ENCODE assay signal across 7 cellular contexts in genomic region chr5:141681295-141681694, GRCh38. TPM values are rescaled to one million over a fixed set of nuclear protein-coding genes. Genes with fewer than 3 reads are reported as not detected.
DNase-seq lines count a peak whose midpoint lies in the region; ATAC-seq and TF ChIP-seq lines count a peak whose summit lies in the region.
"Had no signal": no experiment of that assay in that cellular context is flagged by ENCODE, and none has a peak within 500 bp of the region (broad histone marks: within the 10 kb centered on the region; RNA-seq: fewer than 3 reads in every experiment).

No MANE protein-coding gene starts in this region.

- H3K4me3 ChIP-seq in heart left ventricle (peak overlapping the region; percentile 34 to 79 (median 62)), iPS-11a (ENCODE audit: low read depth, low read length) (peak overlapping the region; percentile 35)

- H3K9me3 ChIP-seq in heart left ventricle = no peaks in the 10 kb centered on the region

- ATAC-seq in heart left ventricle (no peak), HG02870 (IDR thresholded peaks at IDR 0.05; ENCODE audit: unreplicated experiment) (no peak)

- peaks cover 0 to 32% (median 8%) of the 10 kb centered on the region in 9 donors for H3K36me3 ChIP-seq in heart left ventricle

- H3K27ac Mint-ChIP-seq in type B pancreatic cell = peak overlapping the region; percentile 79

- WGBS in heart left ventricle, 4 donors = 35 to 57% (median 50%) methylated on average over 2 of the region's 2 CpGs

- peaks cover 0 to 52% (median 25%) of the 10 kb centered on the region in 12 donors for H3K4me1 ChIP-seq in heart left ventricle

- H3K4me3 Mint-ChIP-seq in type B pancreatic cell = peak overlapping the region; percentile 82

- no peaks in the 10 kb centered on the region for H3K27me3 ChIP-seq in heart left ventricle

- DNase-seq in heart left ventricle (no peak), cardiac septum (ENCODE audit: low spot score) (no peak), type B pancreatic cell (ENCODE audit: extremely low spot score, unreplicated experiment) (no peak), NCI-H748 (lab: John Stamatoyannopoulos, UW; ENCODE audit: unreplicated experiment) (no peak)
- DNase-seq: DND-41 had no signal

- no peaks in the 10 kb centered on the region for H3K36me3 Mint-ChIP-seq in type B pancreatic cell

- TF ChIP-seq POLR2A in heart left ventricle (IDR thresholded peaks at IDR 0.05) = no peak

- H3K27ac ChIP-seq in heart left ventricle = peak overlapping the region; percentile 76 to 99 (median 92)

- intact Hi-C loops in heart left ventricle (cut with DNase I) (no loop called here), cardiac septum (cut with DNase I) (no loop called here)

- H3K4me1 Mint-ChIP-seq in type B pancreatic cell (ENCODE audit: unreplicated experiment) = peaks cover 16% of the 10 kb centered on the region

- H3K9me3 Mint-ChIP-seq in type B pancreatic cell = no peaks in the 10 kb centered on the region

- peaks cover 3% of the 10 kb centered on the region for H3K27me3 Mint-ChIP-seq in type B pancreatic cell

- TF ChIP-seq CTCF in heart left ventricle (IDR thresholded peaks at IDR 0.05) (no peak), type B pancreatic cell (conservative IDR thresholded peaks at IDR 0.05) (no peak)

RNA-seq across cellular contexts. Expression of gene ARAP3, which starts 0.7 kb away (rescaled TPM):
- 10 to 100 TPM in 6 of 9 donors, 1 to 10 TPM in 3; 8.9 to 20.5 (median 13.8) TPM for total RNA-seq in heart left ventricle
- polyA plus RNA-seq in heart left ventricle = 10 to 100 TPM; 13.0 to 15.8 TPM
- 22.9 TPM for total RNA-seq in cardiac septum
- total RNA-seq in type B pancreatic cell (ENCODE audit: low replicate concordance) = 8.4 and 10.2 TPM in 2 replicates

RNA-seq across cellular contexts. Expression of gene FCHSD1, which starts 30.1 kb away (rescaled TPM):
- total RNA-seq in heart left ventricle = 1 to 10 TPM; 1.2 to 8.8 (median 2.3) TPM
- polyA plus RNA-seq in heart left ventricle = 1 to 10 TPM; 2.5 to 2.9 TPM
- total RNA-seq in cardiac septum = 4.1 TPM
- total RNA-seq in type B pancreatic cell (ENCODE audit: low replicate concordance) = 28.5 and 29.4 TPM in 2 replicates

RNA-seq across cellular contexts. Expression of gene RELL2, which starts 44.5 kb away (rescaled TPM):
- total RNA-seq in heart left ventricle (1 to 10 TPM in 3 of 9 donors, under 1 TPM in 6; 0.25 to 2.5 (median 0.65) TPM), cardiac septum (0.70 TPM), type B pancreatic cell (ENCODE audit: low replicate concordance) (6.9 and 8.1 TPM in 2 replicates)
- 1 to 10 TPM in 1 of 2 donors, under 1 TPM in 1; 0.88 to 2.7 TPM for polyA plus RNA-seq in heart left ventricle

RNA-seq across cellular contexts. Expression of gene HDAC3, which starts 44.6 kb away (rescaled TPM):
- total RNA-seq in heart left ventricle (10 to 100 TPM; 24.5 to 39.0 (median 32.2) TPM), cardiac septum (34.1 TPM), type B pancreatic cell (ENCODE audit: low replicate concordance) (65.8 and 87.8 TPM in 2 replicates)
- polyA plus RNA-seq in heart left ventricle = 10 to 100 TPM; 33.3 TPM
